In genomic region chr6:125952764-125953501, GRCh38 we compare ENCODE assay signal across 11 cellular contexts.
A peak's percentile ranks its signal among the peaks of the same experiment; 100 is the strongest.
DNase-seq lines count a peak whose midpoint lies in the region; ATAC-seq and TF ChIP-seq lines count a peak whose summit lies in the region.
"Had no signal": no experiment of that assay in that cellular context is flagged by ENCODE, and none has a peak within 500 bp of the region (broad histone marks: within the 10 kb centered on the region; RNA-seq: fewer than 3 reads in every experiment).

No MANE protein-coding gene starts in this region.

- ATAC-seq in HG02571 (IDR thresholded peaks at IDR 0.05; ENCODE audit: unreplicated experiment) (no peak), HG02759 (IDR thresholded peaks at IDR 0.05; ENCODE audit: unreplicated experiment) (no peak)
- ATAC-seq: naive thymus-derived CD8-positive, alpha-beta T cell had no signal

- peak; percentile 66 for TF ChIP-seq CTCF in cardiac fibroblast (IDR thresholded peaks at IDR 0.05; ENCODE audit: low read depth, low read length)

- H3K4me3 ChIP-seq in cardiac fibroblast (replicated peaks in 1 of 2; ENCODE audit: low read depth in 2 of 2, low read length in 2 of 2): no peak overlapping the region
- H3K4me3 ChIP-seq: suprapubic skin had no signal

- DNase-seq in SIG-M5 treated with dmso at 0.1 percent for 504 hours (lab: John Stamatoyannopoulos, UW; ENCODE audit: unreplicated experiment): peak; percentile 8
- no peak for DNase-seq in SIG-M5 (lab: John Stamatoyannopoulos, UW)
- peak; percentile 30 for DNase-seq in NCI-H510A treated with DMSO at 0.1 percent for 48 hours (lab: John Stamatoyannopoulos, UW)
- peak; percentile 37 to 47 for DNase-seq in cardiac fibroblast (ENCODE audit: low read depth in 2 of 2)
- DNase-seq in stimulated activated CD4-positive, alpha-beta T cell treated with anti-CD3 and anti-CD28 coated beads, Interleukin-1b, Interleukin-23, amount 100 ng/mL, for 48 hours: peak; percentile 19
- DNase-seq in NCI-H2081 treated with DMSO at 0.1 percent for 48 hours (lab: John Stamatoyannopoulos, UW): no peak
- DNase-seq: DND-41 had no signal

Comparison
In these comparisons a context has a peak if more than half of its experiments do, and no peak if none do; other contexts are left out.
1. DNase-seq: peak in SIG-M5 treated with dmso at 0.1 percent for 504 hours (single experiment), NCI-H510A treated with DMSO at 0.1 percent for 48 hours (single experiment), cardiac fibroblast (2 of 2) and stimulated activated CD4-positive, alpha-beta T cell treated with anti-CD3 and anti-CD28 coated beads, Interleukin-1b, Interleukin-23, amount 100 ng/mL, for 48 hours (single experiment); none in SIG-M5 (single experiment) and NCI-H2081 treated with DMSO at 0.1 percent for 48 hours (single experiment).